Comparison of ENCODE assay signal across 1 cellular context in the genomic region with DNA sequence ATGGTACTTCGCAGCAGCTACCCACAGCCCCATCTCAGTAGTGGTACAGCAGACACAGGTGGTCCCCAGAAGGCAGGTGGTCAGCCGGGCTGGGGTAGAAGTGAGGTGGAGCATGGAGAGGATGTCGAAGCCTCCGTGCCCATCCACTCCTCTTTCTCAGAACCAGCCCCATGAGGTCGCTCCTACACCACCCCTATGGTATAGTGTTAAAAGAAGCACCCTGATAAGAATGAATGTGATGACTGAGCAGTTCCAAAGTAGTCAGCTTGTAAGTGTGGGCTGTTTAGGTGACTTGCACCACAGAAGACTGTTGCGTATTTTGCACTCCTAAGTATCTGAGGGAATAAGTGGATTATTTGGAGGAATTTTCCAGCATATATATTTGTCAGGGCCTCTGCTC.
TF ChIP-seq lines count a peak whose summit lies in the region.

No MANE protein-coding gene starts in this region.

TF ChIP-seq in K562, 482 proteins besides CTCF, POLR2A, EP300 and RAD21 (continues in another document):
- TF ChIP-seq, protein P1, sequence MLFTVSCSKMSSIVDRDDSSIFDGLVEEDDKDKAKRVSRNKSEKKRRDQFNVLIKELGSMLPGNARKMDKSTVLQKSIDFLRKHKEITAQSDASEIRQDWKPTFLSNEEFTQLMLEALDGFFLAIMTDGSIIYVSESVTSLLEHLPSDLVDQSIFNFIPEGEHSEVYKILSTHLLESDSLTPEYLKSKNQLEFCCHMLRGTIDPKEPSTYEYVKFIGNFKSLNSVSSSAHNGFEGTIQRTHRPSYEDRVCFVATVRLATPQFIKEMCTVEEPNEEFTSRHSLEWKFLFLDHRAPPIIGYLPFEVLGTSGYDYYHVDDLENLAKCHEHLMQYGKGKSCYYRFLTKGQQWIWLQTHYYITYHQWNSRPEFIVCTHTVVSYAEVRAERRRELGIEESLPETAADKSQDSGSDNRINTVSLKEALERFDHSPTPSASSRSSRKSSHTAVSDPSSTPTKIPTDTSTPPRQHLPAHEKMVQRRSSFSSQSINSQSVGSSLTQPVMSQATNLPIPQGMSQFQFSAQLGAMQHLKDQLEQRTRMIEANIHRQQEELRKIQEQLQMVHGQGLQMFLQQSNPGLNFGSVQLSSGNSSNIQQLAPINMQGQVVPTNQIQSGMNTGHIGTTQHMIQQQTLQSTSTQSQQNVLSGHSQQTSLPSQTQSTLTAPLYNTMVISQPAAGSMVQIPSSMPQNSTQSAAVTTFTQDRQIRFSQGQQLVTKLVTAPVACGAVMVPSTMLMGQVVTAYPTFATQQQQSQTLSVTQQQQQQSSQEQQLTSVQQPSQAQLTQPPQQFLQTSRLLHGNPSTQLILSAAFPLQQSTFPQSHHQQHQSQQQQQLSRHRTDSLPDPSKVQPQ (CRISPR knock-in tag; IDR thresholded peaks at IDR 0.05; ENCODE audit: borderline replicate concordance): no peak
- TF ChIP-seq, protein P2, sequence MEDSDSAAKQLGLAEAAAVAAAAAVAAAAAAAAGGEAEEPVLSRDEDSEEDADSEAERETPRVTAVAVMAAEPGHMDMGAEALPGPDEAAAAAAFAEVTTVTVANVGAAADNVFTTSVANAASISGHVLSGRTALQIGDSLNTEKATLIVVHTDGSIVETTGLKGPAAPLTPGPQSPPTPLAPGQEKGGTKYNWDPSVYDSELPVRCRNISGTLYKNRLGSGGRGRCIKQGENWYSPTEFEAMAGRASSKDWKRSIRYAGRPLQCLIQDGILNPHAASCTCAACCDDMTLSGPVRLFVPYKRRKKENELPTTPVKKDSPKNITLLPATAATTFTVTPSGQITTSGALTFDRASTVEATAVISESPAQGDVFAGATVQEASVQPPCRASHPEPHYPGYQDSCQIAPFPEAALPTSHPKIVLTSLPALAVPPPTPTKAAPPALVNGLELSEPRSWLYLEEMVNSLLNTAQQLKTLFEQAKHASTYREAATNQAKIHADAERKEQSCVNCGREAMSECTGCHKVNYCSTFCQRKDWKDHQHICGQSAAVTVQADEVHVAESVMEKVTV (CRISPR knock-in tag; IDR thresholded peaks at IDR 0.05): peak; percentile 65
- TF ChIP-seq NFE2 (IDR thresholded peaks at IDR 0.05; ENCODE audit: low read depth) (peak; percentile 86), THRAP3 (IDR thresholded peaks at IDR 0.05; ENCODE audit: borderline replicate concordance) (no peak), TEAD1 (CRISPR knock-in tag; IDR thresholded peaks at IDR 0.05) (0 out of 4 replicates have a peak, but pooled peaks of 1 of the 2 experiments have one; percentile 23), GATA2 (CRISPR knock-in tag; IDR thresholded peaks at IDR 0.05) (no peak; the same call in 1 of the 2 replicates), ZNF316 (IDR thresholded peaks at IDR 0.05) (peak; percentile 98), MEIS2 (IDR thresholded peaks at IDR 0.05; ENCODE audit: partially characterized antibody) (peak; percentile 78), SP1 (CRISPR knock-in tag; IDR thresholded peaks at IDR 0.05) (no peak), IFI16 (CRISPR knock-in tag; IDR thresholded peaks at IDR 0.05) (no peak), FOXJ3 (CRISPR knock-in tag; IDR thresholded peaks at IDR 0.05) (no peak), MAFK (IDR thresholded peaks at IDR 0.05; ENCODE audit: low read length) (peak; percentile 91), NFIC (IDR thresholded peaks at IDR 0.05) (no peak), TBL1XR1 (IDR thresholded peaks at IDR 0.05; ENCODE audit: low read length in 2 of 2) (peak in 1 of 2 experiments; percentile 13; a peak in 1 of 4 replicates), SMC3 (conservative IDR thresholded peaks at IDR 0.05; ENCODE audit: insufficient read depth, low read depth, low read length) (peak; percentile 38; the same call in 1 of the 2 replicates), PHB2 (IDR thresholded peaks at IDR 0.05; ENCODE audit: low read depth) (no peak), MAFF (IDR thresholded peaks at IDR 0.05; ENCODE audit: low read length) (peak; percentile 91), HNRNPLL (IDR thresholded peaks at IDR 0.05; ENCODE audit: low read depth, low read length, poor library complexity, severe bottlenecking) (no peak), POLR2AphosphoS5 (IDR thresholded peaks at IDR 0.05; ENCODE audit: control insufficient read depth, insufficient read depth, low read depth, low read length) (no peak), MAFG (tag; conservative IDR thresholded peaks at IDR 0.05) (peak; percentile 97), CSDE1 (IDR thresholded peaks at IDR 0.05) (no peak), ADNP (tag; IDR thresholded peaks at IDR 0.05) (no peak), MBD2 (IDR thresholded peaks at IDR 0.05; ENCODE audit: borderline replicate concordance, low read depth) (no peak), SRSF1 (IDR thresholded peaks at IDR 0.05; ENCODE audit: low read depth, low read length) (no peak), CHD4 (IDR thresholded peaks at IDR 0.05; ENCODE audit: insufficient read depth, insufficient replicate concordance, low read depth, low read length, poor library complexity, severe bottlenecking) (no peak), ZNF232 (CRISPR knock-in tag; IDR thresholded peaks at IDR 0.05) (no peak), ZNF146 (CRISPR knock-in tag; IDR thresholded peaks at IDR 0.05; ENCODE audit: unreplicated experiment) (no peak), CBX8 (IDR thresholded peaks at IDR 0.05; ENCODE audit: borderline replicate concordance, extremely low read depth, low read depth, low read length, poor library complexity, severe bottlenecking) (no peak), ZNF224 (CRISPR knock-in tag; IDR thresholded peaks at IDR 0.05) (no peak), POLR3G (IDR thresholded peaks at IDR 0.05; ENCODE audit: extremely low read depth, insufficient read length, insufficient replicate concordance) (no peak), NFE2L1 (tag; IDR thresholded peaks at IDR 0.05; ENCODE audit: borderline replicate concordance, low read depth) (peak; percentile 28; the same call in 1 of the 2 replicates), ZNF444 (CRISPR knock-in tag; IDR thresholded peaks at IDR 0.05) (no peak), C11orf30 (IDR thresholded peaks at IDR 0.05; ENCODE audit: low read depth) (peak; percentile 95), PTBP1 (IDR thresholded peaks at IDR 0.05; ENCODE audit: low read depth, low read length) (no peak)
- TF ChIP-seq, protein P3, sequence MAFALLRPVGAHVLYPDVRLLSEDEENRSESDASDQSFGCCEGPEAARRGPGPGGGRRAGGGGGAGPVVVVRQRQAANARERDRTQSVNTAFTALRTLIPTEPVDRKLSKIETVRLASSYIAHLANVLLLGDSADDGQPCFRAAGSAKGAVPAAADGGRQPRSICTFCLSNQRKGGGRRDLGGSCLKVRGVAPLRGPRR (CRISPR knock-in tag; IDR thresholded peaks at IDR 0.05): no peak
- TF ChIP-seq, protein P4, sequence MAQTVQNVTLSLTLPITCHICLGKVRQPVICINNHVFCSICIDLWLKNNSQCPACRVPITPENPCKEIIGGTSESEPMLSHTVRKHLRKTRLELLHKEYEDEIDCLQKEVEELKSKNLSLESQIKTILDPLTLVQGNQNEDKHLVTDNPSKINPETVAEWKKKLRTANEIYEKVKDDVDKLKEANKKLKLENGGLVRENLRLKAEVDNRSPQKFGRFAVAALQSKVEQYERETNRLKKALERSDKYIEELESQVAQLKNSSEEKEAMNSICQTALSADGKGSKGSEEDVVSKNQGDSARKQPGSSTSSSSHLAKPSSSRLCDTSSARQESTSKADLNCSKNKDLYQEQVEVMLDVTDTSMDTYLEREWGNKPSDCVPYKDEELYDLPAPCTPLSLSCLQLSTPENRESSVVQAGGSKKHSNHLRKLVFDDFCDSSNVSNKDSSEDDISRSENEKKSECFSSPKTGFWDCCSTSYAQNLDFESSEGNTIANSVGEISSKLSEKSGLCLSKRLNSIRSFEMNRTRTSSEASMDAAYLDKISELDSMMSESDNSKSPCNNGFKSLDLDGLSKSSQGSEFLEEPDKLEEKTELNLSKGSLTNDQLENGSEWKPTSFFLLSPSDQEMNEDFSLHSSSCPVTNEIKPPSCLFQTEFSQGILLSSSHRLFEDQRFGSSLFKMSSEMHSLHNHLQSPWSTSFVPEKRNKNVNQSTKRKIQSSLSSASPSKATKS (CRISPR knock-in tag; IDR thresholded peaks at IDR 0.05): no peak
- TF ChIP-seq, protein P5, sequence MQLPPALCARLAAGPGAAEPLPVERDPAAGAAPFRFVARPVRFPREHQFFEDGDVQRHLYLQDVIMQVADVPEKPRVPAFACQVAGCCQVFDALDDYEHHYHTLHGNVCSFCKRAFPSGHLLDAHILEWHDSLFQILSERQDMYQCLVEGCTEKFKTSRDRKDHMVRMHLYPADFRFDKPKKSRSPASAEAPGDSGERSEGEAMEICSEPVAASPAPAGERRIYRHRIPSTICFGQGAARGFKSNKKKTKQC (CRISPR knock-in tag; IDR thresholded peaks at IDR 0.05): no peak
- TF ChIP-seq, protein P6, sequence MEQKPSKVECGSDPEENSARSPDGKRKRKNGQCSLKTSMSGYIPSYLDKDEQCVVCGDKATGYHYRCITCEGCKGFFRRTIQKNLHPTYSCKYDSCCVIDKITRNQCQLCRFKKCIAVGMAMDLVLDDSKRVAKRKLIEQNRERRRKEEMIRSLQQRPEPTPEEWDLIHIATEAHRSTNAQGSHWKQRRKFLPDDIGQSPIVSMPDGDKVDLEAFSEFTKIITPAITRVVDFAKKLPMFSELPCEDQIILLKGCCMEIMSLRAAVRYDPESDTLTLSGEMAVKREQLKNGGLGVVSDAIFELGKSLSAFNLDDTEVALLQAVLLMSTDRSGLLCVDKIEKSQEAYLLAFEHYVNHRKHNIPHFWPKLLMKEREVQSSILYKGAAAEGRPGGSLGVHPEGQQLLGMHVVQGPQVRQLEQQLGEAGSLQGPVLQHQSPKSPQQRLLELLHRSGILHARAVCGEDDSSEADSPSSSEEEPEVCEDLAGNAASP (IDR thresholded peaks at IDR 0.05): no peak
- TF ChIP-seq, protein P7, sequence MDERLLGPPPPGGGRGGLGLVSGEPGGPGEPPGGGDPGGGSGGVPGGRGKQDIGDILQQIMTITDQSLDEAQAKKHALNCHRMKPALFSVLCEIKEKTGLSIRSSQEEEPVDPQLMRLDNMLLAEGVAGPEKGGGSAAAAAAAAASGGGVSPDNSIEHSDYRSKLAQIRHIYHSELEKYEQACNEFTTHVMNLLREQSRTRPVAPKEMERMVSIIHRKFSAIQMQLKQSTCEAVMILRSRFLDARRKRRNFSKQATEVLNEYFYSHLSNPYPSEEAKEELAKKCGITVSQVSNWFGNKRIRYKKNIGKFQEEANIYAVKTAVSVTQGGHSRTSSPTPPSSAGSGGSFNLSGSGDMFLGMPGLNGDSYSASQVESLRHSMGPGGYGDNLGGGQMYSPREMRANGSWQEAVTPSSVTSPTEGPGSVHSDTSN (CRISPR knock-in tag; IDR thresholded peaks at IDR 0.05; ENCODE audit: low read depth): no peak
- TF ChIP-seq, protein P7 (tag; conservative IDR thresholded peaks at IDR 0.05; ENCODE audit: low read depth): peak; percentile 58; the same call in 1 of the 2 replicates
- TF ChIP-seq, protein P8, sequence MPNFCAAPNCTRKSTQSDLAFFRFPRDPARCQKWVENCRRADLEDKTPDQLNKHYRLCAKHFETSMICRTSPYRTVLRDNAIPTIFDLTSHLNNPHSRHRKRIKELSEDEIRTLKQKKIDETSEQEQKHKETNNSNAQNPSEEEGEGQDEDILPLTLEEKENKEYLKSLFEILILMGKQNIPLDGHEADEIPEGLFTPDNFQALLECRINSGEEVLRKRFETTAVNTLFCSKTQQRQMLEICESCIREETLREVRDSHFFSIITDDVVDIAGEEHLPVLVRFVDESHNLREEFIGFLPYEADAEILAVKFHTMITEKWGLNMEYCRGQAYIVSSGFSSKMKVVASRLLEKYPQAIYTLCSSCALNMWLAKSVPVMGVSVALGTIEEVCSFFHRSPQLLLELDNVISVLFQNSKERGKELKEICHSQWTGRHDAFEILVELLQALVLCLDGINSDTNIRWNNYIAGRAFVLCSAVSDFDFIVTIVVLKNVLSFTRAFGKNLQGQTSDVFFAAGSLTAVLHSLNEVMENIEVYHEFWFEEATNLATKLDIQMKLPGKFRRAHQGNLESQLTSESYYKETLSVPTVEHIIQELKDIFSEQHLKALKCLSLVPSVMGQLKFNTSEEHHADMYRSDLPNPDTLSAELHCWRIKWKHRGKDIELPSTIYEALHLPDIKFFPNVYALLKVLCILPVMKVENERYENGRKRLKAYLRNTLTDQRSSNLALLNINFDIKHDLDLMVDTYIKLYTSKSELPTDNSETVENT (CRISPR knock-in tag; IDR thresholded peaks at IDR 0.05): no peak
- TF ChIP-seq, protein P9, sequence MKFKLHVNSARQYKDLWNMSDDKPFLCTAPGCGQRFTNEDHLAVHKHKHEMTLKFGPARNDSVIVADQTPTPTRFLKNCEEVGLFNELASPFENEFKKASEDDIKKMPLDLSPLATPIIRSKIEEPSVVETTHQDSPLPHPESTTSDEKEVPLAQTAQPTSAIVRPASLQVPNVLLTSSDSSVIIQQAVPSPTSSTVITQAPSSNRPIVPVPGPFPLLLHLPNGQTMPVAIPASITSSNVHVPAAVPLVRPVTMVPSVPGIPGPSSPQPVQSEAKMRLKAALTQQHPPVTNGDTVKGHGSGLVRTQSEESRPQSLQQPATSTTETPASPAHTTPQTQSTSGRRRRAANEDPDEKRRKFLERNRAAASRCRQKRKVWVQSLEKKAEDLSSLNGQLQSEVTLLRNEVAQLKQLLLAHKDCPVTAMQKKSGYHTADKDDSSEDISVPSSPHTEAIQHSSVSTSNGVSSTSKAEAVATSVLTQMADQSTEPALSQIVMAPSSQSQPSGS (CRISPR knock-in tag; IDR thresholded peaks at IDR 0.05): no peak
- TF ChIP-seq, protein P10, sequence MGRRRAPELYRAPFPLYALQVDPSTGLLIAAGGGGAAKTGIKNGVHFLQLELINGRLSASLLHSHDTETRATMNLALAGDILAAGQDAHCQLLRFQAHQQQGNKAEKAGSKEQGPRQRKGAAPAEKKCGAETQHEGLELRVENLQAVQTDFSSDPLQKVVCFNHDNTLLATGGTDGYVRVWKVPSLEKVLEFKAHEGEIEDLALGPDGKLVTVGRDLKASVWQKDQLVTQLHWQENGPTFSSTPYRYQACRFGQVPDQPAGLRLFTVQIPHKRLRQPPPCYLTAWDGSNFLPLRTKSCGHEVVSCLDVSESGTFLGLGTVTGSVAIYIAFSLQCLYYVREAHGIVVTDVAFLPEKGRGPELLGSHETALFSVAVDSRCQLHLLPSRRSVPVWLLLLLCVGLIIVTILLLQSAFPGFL (CRISPR knock-in tag; IDR thresholded peaks at IDR 0.05): no peak
